15 cellular contexts compared by ENCODE assay signal in genomic region chr2:182038579-182038978, GRCh38. TPM values are rescaled to one million over a fixed set of nuclear protein-coding genes. Genes with fewer than 3 reads are reported as not detected.
DNase-seq lines count a peak whose midpoint lies in the region; ATAC-seq and TF ChIP-seq lines count a peak whose summit lies in the region.
"Had no signal": no experiment of that assay in that cellular context is flagged by ENCODE, and none has a peak within 500 bp of the region (broad histone marks: within the 10 kb centered on the region; RNA-seq: fewer than 3 reads in every experiment).

No MANE protein-coding gene starts in this region.

- DNase-seq in Calu3 (peak; percentile 5), choroid plexus epithelial cell (ENCODE audit: low read depth) (peak; percentile 61), mucosa of descending colon (no peak), NCI-H128 (lab: John Stamatoyannopoulos, UW; ENCODE audit: unreplicated experiment) (no peak), NCI-H1694 (lab: John Stamatoyannopoulos, UW) (no peak), DMS 273 (lab: John Stamatoyannopoulos, UW; ENCODE audit: unreplicated experiment) (no peak), NCI-H82 (lab: John Stamatoyannopoulos, UW) (no peak)
- DNase-seq: activated CD4-positive, alpha-beta T cell treated with anti-CD3 and anti-CD28 coated beads, Interleukin-2, amount 10 ng/mL, durations not matched to agents 24 days and 14 days; activated effector memory CD4-positive, alpha-beta T cell treated with Interleukin-2 at 50 U/mL for 16 hours; CD4-positive, CD25-positive, alpha-beta regulatory T cell; colonic mucosa; glutamatergic neuron; MM.1S had no signal

- peaks cover 5% of the 10 kb centered on the region for H3K9me3 Mint-ChIP-seq in Calu3 (ENCODE audit: low read depth, unreplicated experiment)
- H3K9me3 Mint-ChIP-seq: activated CD4-positive, alpha-beta T cell treated with anti-CD3 and anti-CD28 coated beads, Interleukin-2, amount 10 ng/mL, durations not matched to agents 24 days and 14 days had no signal

- CTCF ChIA-PET in Calu3 (lab: Charles Lee), result no interaction called here

- H3K4me3 ChIP-seq in choroid plexus epithelial cell (ENCODE audit: low read depth, low read length), result no peak overlapping the region
- no peak overlapping the region for H3K4me3 ChIP-seq in mucosa of descending colon
- H3K4me3 ChIP-seq: colonic mucosa, skin epidermis had no signal

- no peaks in the 10 kb centered on the region for H3K36me3 ChIP-seq in mucosa of descending colon (ENCODE audit: low read depth)
- H3K36me3 ChIP-seq: colonic mucosa had no signal

- ATAC-seq in mucosa of descending colon, result peak; percentile 49

- no peaks in the 10 kb centered on the region for H3K36me3 Mint-ChIP-seq in Calu3 (ENCODE audit: insufficient read depth, unreplicated experiment)
- H3K36me3 Mint-ChIP-seq: CD4-positive, CD25-positive, alpha-beta regulatory T cell had no signal

- H3K4me1 ChIP-seq in mucosa of descending colon (ENCODE audit: low read depth), result no peaks in the 10 kb centered on the region
- H3K4me1 ChIP-seq: colonic mucosa had no signal

- TF ChIP-seq EP300 in Ishikawa (IDR thresholded peaks at IDR 0.05; ENCODE audit: borderline replicate concordance), result no peak

- no TSS peak for BruUV-seq in Calu3 (replicated peaks; lab: Mats Ljungman, UMichigan)

- peaks cover 8% of the 10 kb centered on the region for H3K4me1 Mint-ChIP-seq in Calu3 (ENCODE audit: low read depth, unreplicated experiment)
- H3K4me1 Mint-ChIP-seq: activated CD4-positive, alpha-beta T cell treated with anti-CD3 and anti-CD28 coated beads, Interleukin-2, amount 10 ng/mL, durations not matched to agents 24 days and 14 days; CD4-positive, CD25-positive, alpha-beta regulatory T cell had no signal

- no peak for TF ChIP-seq RAD21 in Ishikawa (IDR thresholded peaks at IDR 0.05; ENCODE audit: low read depth)

- no peak overlapping the region for H3K27ac Mint-ChIP-seq in Calu3 (ENCODE audit: unreplicated experiment)
- H3K27ac Mint-ChIP-seq: activated CD4-positive, alpha-beta T cell treated with anti-CD3 and anti-CD28 coated beads, Interleukin-2, amount 10 ng/mL, durations not matched to agents 24 days and 14 days; CD4-positive, CD25-positive, alpha-beta regulatory T cell had no signal

- H3K9me3 ChIP-seq in mucosa of descending colon, result no peaks in the 10 kb centered on the region
- H3K9me3 ChIP-seq: colonic mucosa had no signal

- H3K27me3 Mint-ChIP-seq in Calu3 (ENCODE audit: unreplicated experiment), result no peaks in the 10 kb centered on the region
- H3K27me3 Mint-ChIP-seq: activated CD4-positive, alpha-beta T cell treated with anti-CD3 and anti-CD28 coated beads, Interleukin-2, amount 10 ng/mL, durations not matched to agents 24 days and 14 days; CD4-positive, CD25-positive, alpha-beta regulatory T cell had no signal

- intact Hi-C loops in Calu3 (cut with micrococcal nuclease; ENCODE audit: unreplicated experiment) (no loop called here), mucosa of descending colon (cut with DNase I, micrococcal nuclease) (no loop called here)

- TF ChIP-seq CTCF in Calu3 (IDR thresholded peaks at IDR 0.05; ENCODE audit: unreplicated experiment) (no peak), choroid plexus epithelial cell (conservative IDR thresholded peaks at IDR 0.05; ENCODE audit: low read depth, low read length) (no peak), mucosa of descending colon (IDR thresholded peaks at IDR 0.05) (no peak)

- H3K4me3 Mint-ChIP-seq in Calu3 (ENCODE audit: low read depth, unreplicated experiment), result no peak overlapping the region
- H3K4me3 Mint-ChIP-seq: activated CD4-positive, alpha-beta T cell treated with anti-CD3 and anti-CD28 coated beads, Interleukin-2, amount 10 ng/mL, durations not matched to agents 24 days and 14 days; CD4-positive, CD25-positive, alpha-beta regulatory T cell had no signal

TF ChIP-seq in Ishikawa, 13 proteins besides CTCF, POLR2A, EP300 and RAD21:
- no peak for TF ChIP-seq CEBPB (IDR thresholded peaks at IDR 0.05)
- 0 out of 2 replicates have a peak, but pooled peaks have one; percentile 29 for TF ChIP-seq TEAD4 (IDR thresholded peaks at IDR 0.05)
- no peak for TF ChIP-seq FOXM1 (IDR thresholded peaks at IDR 0.05; ENCODE audit: borderline replicate concordance, low read depth)

RNA-seq across cellular contexts. Expression of gene PPP1R1C, which starts 52.9 kb away (rescaled TPM):
- 2.0 and 2.7 TPM in 2 replicates for total RNA-seq in Calu3 (2022)
- total RNA-seq in mucosa of descending colon, result under 1 TPM in 1 of 3 donors, not detected in 2; 0.75 TPM
- total RNA-seq: activated CD4-positive, alpha-beta T cell treated with anti-CD3 and anti-CD28 coated beads, Interleukin-2, amount 10 ng/mL, durations not matched to agents 24 days and 14 days; CD4-positive, CD25-positive, alpha-beta regulatory T cell; colonic mucosa had no signal

Comparison
In these comparisons a context has a peak if more than half of its experiments do, and no peak if none do; other contexts are left out.
1. DNase-seq: peak in Calu3 (single experiment) and choroid plexus epithelial cell (single experiment); none in mucosa of descending colon (0 of 3), NCI-H128 (single experiment), NCI-H1694 (single experiment), DMS 273 (single experiment) and NCI-H82 (single experiment).